Comparison of ENCODE assay signal across 8 cellular contexts in genomic region chr5:34930527-34930844, GRCh38. TPM values are rescaled to one million over a fixed set of nuclear protein-coding genes. Genes with fewer than 3 reads are reported as not detected.
DNase-seq lines count a peak whose midpoint lies in the region; ATAC-seq, FAIRE-seq and TF ChIP-seq lines count a peak whose summit lies in the region.

No MANE protein-coding gene starts in this region.

- H3K9me3 ChIP-seq in body of pancreas (no peaks in the 10 kb centered on the region), mesenchymal stem cell (ENCODE audit: control insufficient read depth, low read length) (no peaks in the 10 kb centered on the region)

- TF ChIP-seq POLR2A in body of pancreas (IDR thresholded peaks at IDR 0.05) = no peak

- H2AK5ac ChIP-seq in mesenchymal stem cell (ENCODE audit: low read length, severe bottlenecking) = no peak overlapping the region

- H3K79me1 ChIP-seq in mesenchymal stem cell (replicated peaks; ENCODE audit: low read length, poor library complexity, severe bottlenecking) = peaks cover 13% of the 10 kb centered on the region

- DNase-seq in ACHN = peak; percentile 10
- DNase-seq in HTR-8/SVneo (ENCODE audit: insufficient read length, low spot score) = peak; percentile 21
- DNase-seq in body of pancreas = no peak
- DNase-seq in mesenchymal stem cell = no peak
- DNase-seq in stimulated activated CD4-positive, alpha-beta T cell treated with anti-CD3 and anti-CD28 coated beads, Interleukin-2, amount 100 ng/mL, for 24 hours = no peak
- DNase-seq in KG1 (lab: John Stamatoyannopoulos, UW) = no peak
- no peak for DNase-seq in putamen (ENCODE audit: low spot score)

- no peak overlapping the region for H3K18ac ChIP-seq in mesenchymal stem cell (ENCODE audit: low read depth in 1 of 2, low read length in 2 of 2)

- no peak overlapping the region for H3K23ac ChIP-seq in mesenchymal stem cell (ENCODE audit: low read length in 2 of 2)

- no peak overlapping the region for H2AFZ ChIP-seq in mesenchymal stem cell (ENCODE audit: low read depth, low read length)

- no peak overlapping the region for H2BK120ac ChIP-seq in mesenchymal stem cell (ENCODE audit: low read depth, low read length)

- H3K4me2 ChIP-seq in mesenchymal stem cell (ENCODE audit: low read length, poor library complexity, severe bottlenecking) = peak overlapping the region; percentile 87

- in situ Hi-C loops in ACHN (cut with HindIII; ENCODE audit: low pct_ligation_motif_present, low pct_unique_long_range_greater_than_20kb, low sequenced_read_pairs) = no loop called here

- intact Hi-C loops in body of pancreas (cut with DNase I) = no loop called here

- H3K4me3 ChIP-seq in body of pancreas (peak overlapping the region; percentile 61 to 82), mesenchymal stem cell (ENCODE audit: insufficient read depth in 1 of 2, low read depth in 1 of 2, low read length in 2 of 2) (peak overlapping the region in 1 of 2 experiments; percentile 97)

- ATAC-seq in body of pancreas (no peak), HG03432 (IDR thresholded peaks at IDR 0.05; ENCODE audit: unreplicated experiment) (no peak)

- no peak overlapping the region for H2BK12ac ChIP-seq in mesenchymal stem cell (ENCODE audit: low read length in 2 of 2)

- H3K9ac ChIP-seq in mesenchymal stem cell (ENCODE audit: low read length) = peak overlapping the region; percentile 96

- no peak overlapping the region for H3K14ac ChIP-seq in mesenchymal stem cell (ENCODE audit: low read length in 2 of 2)

- 0 to 2% methylated on average over 2 of the region's 2 CpGs for WGBS in body of pancreas, 2 donors
- WGBS in mesenchymal stem cell = 0% methylated on average over 1 of the region's 2 CpGs

- H4K8ac ChIP-seq in mesenchymal stem cell (ENCODE audit: low read length) = no peak overlapping the region

- no peak overlapping the region for H2BK15ac ChIP-seq in mesenchymal stem cell (ENCODE audit: low read depth, poor library complexity, severe bottlenecking)

- TF ChIP-seq CTCF in body of pancreas (IDR thresholded peaks at IDR 0.05) = no peak

- H3K27ac ChIP-seq in body of pancreas = peak overlapping the region in 3 of 4 donors; percentile 92 to 96 (median 96)
- peak overlapping the region; percentile 89 for H3K27ac ChIP-seq in mesenchymal stem cell (ENCODE audit: low read length, poor library complexity, severe bottlenecking)

- no peak overlapping the region for H3K4ac ChIP-seq in mesenchymal stem cell (ENCODE audit: low read depth in 1 of 2, low read length in 2 of 2)

- peaks cover 0 to 4% of the 10 kb centered on the region in 2 donors for H3K36me3 ChIP-seq in body of pancreas (replicated peaks in 1 of 2; ENCODE audit: insufficient read depth in 1 of 2, low read depth in 2 of 2)
- peaks cover 10 to 34% of the 10 kb centered on the region in 2 experiments for H3K36me3 ChIP-seq in mesenchymal stem cell (ENCODE audit: control insufficient read depth in 1 of 2, insufficient read depth in 2 of 2, low read depth in 1 of 2, low read length in 2 of 2)

- no peaks in the 10 kb centered on the region for H3K27me3 ChIP-seq in body of pancreas
- H3K27me3 ChIP-seq in mesenchymal stem cell (ENCODE audit: control insufficient read depth in 1 of 2, insufficient read depth in 1 of 2, low read length in 2 of 2) = no peaks in the 10 kb centered on the region

- H2BK5ac ChIP-seq in mesenchymal stem cell (ENCODE audit: low read depth, low read length, poor library complexity, severe bottlenecking) = no peak overlapping the region

- H4K91ac ChIP-seq in mesenchymal stem cell (ENCODE audit: low read length) = no peak overlapping the region

- H3K4me1 ChIP-seq in body of pancreas (peaks cover 23% of the 10 kb centered on the region), mesenchymal stem cell (ENCODE audit: control insufficient read depth, insufficient read depth, low read depth, low read length) (peaks cover 5% of the 10 kb centered on the region)

- no peak for FAIRE-seq in HTR-8/SVneo (lab: Jason Lieb, UNC)

RNA-seq across cellular contexts. Expression of gene DNAJC21, which starts 1.1 kb away (rescaled TPM):
- total RNA-seq in body of pancreas = 10 to 100 TPM; 26.7 to 29.6 TPM
- polyA plus RNA-seq in mesenchymal stem cell (2013, experiment 1 of 2) = 44.8 TPM
- 43.8 TPM for polyA plus RNA-seq in mesenchymal stem cell (2013, experiment 2 of 2)

RNA-seq across cellular contexts. Expression of gene BRIX1, which starts 15.0 kb away (rescaled TPM):
- total RNA-seq in body of pancreas = 1 to 10 TPM; 5.6 to 9.3 TPM
- 25.6 TPM for polyA plus RNA-seq in mesenchymal stem cell (2013, experiment 1 of 2)
- polyA plus RNA-seq in mesenchymal stem cell (2013, experiment 2 of 2) = 24.6 TPM

RNA-seq across cellular contexts. Expression of gene RAD1, which starts 15.2 kb away (rescaled TPM):
- total RNA-seq in body of pancreas = 1 to 10 TPM; 4.0 to 8.6 TPM
- 26.1 TPM for polyA plus RNA-seq in mesenchymal stem cell (2013, experiment 1 of 2)
- 28.5 TPM for polyA plus RNA-seq in mesenchymal stem cell (2013, experiment 2 of 2)

Comparison
In these comparisons a context has a peak if more than half of its experiments do, and no peak if none do; other contexts are left out.
1. DNase-seq: peak in ACHN (single experiment) and HTR-8/SVneo (single experiment); none in body of pancreas (0 of 4), mesenchymal stem cell (single experiment), stimulated activated CD4-positive, alpha-beta T cell treated with anti-CD3 and anti-CD28 coated beads, Interleukin-2, amount 100 ng/mL, for 24 hours (0 of 2), KG1 (single experiment) and putamen (single experiment).